ENCODE assay signal across 8 cellular contexts in the genomic region with DNA sequence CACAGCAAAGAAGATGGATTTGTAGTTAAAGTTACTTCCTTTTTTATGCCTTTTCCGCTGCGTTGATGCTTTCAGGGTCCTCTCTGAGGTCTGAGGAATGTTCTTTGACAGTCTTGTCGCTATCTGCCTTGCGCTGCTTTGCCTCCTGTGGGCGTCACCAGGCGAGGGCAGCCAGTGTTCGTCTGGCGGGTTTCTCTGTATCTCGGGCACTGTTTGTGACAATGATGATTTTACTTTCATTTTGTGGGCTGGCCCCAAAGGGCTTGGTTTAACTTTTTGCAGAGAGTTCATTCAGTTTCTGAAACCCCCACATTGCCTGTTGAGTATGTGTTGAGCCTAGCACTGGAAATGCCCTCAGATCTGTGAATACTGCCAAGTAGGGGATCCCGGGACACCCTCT. TPM values are rescaled to one million over a fixed set of nuclear protein-coding genes. Genes with fewer than 3 reads are reported as not detected.
DNase-seq lines count a peak whose midpoint lies in the region; ATAC-seq and TF ChIP-seq lines count a peak whose summit lies in the region.

No MANE protein-coding gene starts in this region.

- peak overlapping the region; percentile 77 for H3K4me3 Mint-ChIP-seq in activated naive CD8-positive, alpha-beta T cell treated with anti-CD3 and anti-CD28 coated beads, Interleukin-2, amount 50 U/mL, for 24 hours

- H3K4me1 ChIP-seq in osteoblast (ENCODE audit: insufficient read depth, low read length): peaks cover 53% of the 10 kb centered on the region
- peaks cover 7 to 25% (median 14%) of the 10 kb centered on the region in 4 donors for H3K4me1 ChIP-seq in transverse colon

- H3K27me3 Mint-ChIP-seq in activated naive CD8-positive, alpha-beta T cell treated with anti-CD3 and anti-CD28 coated beads, Interleukin-2, amount 50 U/mL, for 24 hours: no peaks in the 10 kb centered on the region

- TF ChIP-seq POLR2A in transverse colon (IDR thresholded peaks at IDR 0.05): no peak

- peaks cover 25% of the 10 kb centered on the region for H3K36me3 Mint-ChIP-seq in activated naive CD8-positive, alpha-beta T cell treated with anti-CD3 and anti-CD28 coated beads, Interleukin-2, amount 50 U/mL, for 24 hours (ENCODE audit: low read depth)

- H4K20me1 ChIP-seq in osteoblast (ENCODE audit: insufficient read depth, low read length): peaks cover 2% of the 10 kb centered on the region

- H3K9me3 Mint-ChIP-seq in activated naive CD8-positive, alpha-beta T cell treated with anti-CD3 and anti-CD28 coated beads, Interleukin-2, amount 50 U/mL, for 24 hours: no peaks in the 10 kb centered on the region

- H3K27ac ChIP-seq in osteoblast (ENCODE audit: low read depth, low read length) (peak overlapping the region; percentile 15), transverse colon (peak overlapping the region in 1 of 4 donors; percentile 29)

- H2AFZ ChIP-seq in osteoblast (ENCODE audit: low read length): peak overlapping the region; percentile 8

- DNase-seq in GM10266 (ENCODE audit: extremely low spot score) (peak; percentile 65), T-helper 2 cell (peak; percentile 27 to 87 (median 58)), osteoblast (ENCODE audit: insufficient read length, low spot score, missing footprints) (no peak), transverse colon (peak; percentile 53), amniotic stem cell (lab: John Stamatoyannopoulos, UW) (no peak), kidney glomerular epithelial cell (lab: John Stamatoyannopoulos, UW) (no peak)
- DNase-seq in activated naive CD8-positive, alpha-beta T cell treated with anti-CD3 and anti-CD28 coated beads, Interleukin-2, amount 50 U/mL, for 24 hours: peak; percentile 70

- H3K4me3 ChIP-seq in osteoblast (ENCODE audit: insufficient read depth, low read length) (peak overlapping the region; percentile 62), transverse colon (peak overlapping the region in 3 of 4 donors; percentile 1 to 22 (median 8))

- H3K79me2 ChIP-seq in osteoblast (ENCODE audit: insufficient read depth, low read length): peaks cover 36% of the 10 kb centered on the region

- H3K36me3 ChIP-seq in osteoblast (ENCODE audit: insufficient read depth, low read length): peaks cover 9% of the 10 kb centered on the region
- peaks cover 0 to 12% (median 5%) of the 10 kb centered on the region in 4 donors for H3K36me3 ChIP-seq in transverse colon

- peaks cover 57% of the 10 kb centered on the region for H3K4me1 Mint-ChIP-seq in activated naive CD8-positive, alpha-beta T cell treated with anti-CD3 and anti-CD28 coated beads, Interleukin-2, amount 50 U/mL, for 24 hours

- TF ChIP-seq CTCF in GM10266 (IDR thresholded peaks at IDR 0.05; ENCODE audit: control insufficient read depth, insufficient read depth, low read depth, missing control alignments) (peak; percentile 15), osteoblast (IDR thresholded peaks at IDR 0.05; ENCODE audit: extremely low read depth, low read depth, low read length) (no peak), transverse colon (IDR thresholded peaks at IDR 0.05) (no peak)

- H3K27ac Mint-ChIP-seq in activated naive CD8-positive, alpha-beta T cell treated with anti-CD3 and anti-CD28 coated beads, Interleukin-2, amount 50 U/mL, for 24 hours: peak overlapping the region; percentile 79

- 48% methylated on average over 10 of the region's 10 CpGs; no CpG with 5 or more reads in 1 of the 2 donors for WGBS in transverse colon (ENCODE audit: low coverage in 1 of 2), 2 donors

- no peaks in the 10 kb centered on the region for H3K27me3 ChIP-seq in osteoblast (ENCODE audit: insufficient read depth, low read length)
- H3K27me3 ChIP-seq in transverse colon: no peaks in the 10 kb centered on the region

- ATAC-seq in HG02678 (IDR thresholded peaks at IDR 0.05; ENCODE audit: unreplicated experiment): peak; percentile 91
- peak; percentile 76 for ATAC-seq in activated naive CD8-positive, alpha-beta T cell treated with anti-CD3 and anti-CD28 coated beads, Interleukin-2, amount 50 U/mL, for 24 hours

- H3K9me3 ChIP-seq in osteoblast (ENCODE audit: low read depth, low read length) (no peaks in the 10 kb centered on the region), transverse colon (no peaks in the 10 kb centered on the region)

- peak overlapping the region; percentile 84 for H3K4me2 ChIP-seq in osteoblast (ENCODE audit: insufficient read depth, low read length)

- in situ Hi-C loops in transverse colon (cut with MboI; ENCODE audit: low pct_ligation_motif_present in 1 of 4, low pct_unique_long_range_greater_than_20kb in 1 of 4, low sequenced_read_pairs in 3 of 4): loop anchor here (5.0 to 25.0 kb wide), 6 partner anchors 147 to 627 kb away; partner anchors contain the start of gene CLEC3B (in 4 of the 4)

- intact Hi-C loops in transverse colon (cut with DNase I; ENCODE audit: low total_unique reads): no loop called here

- no peak for TF ChIP-seq EP300 in transverse colon (IDR thresholded peaks at IDR 0.05; ENCODE audit: low read depth)

RNA-seq across cellular contexts. Expression of gene SACM1L, which starts 24.6 kb away (rescaled TPM):
- 28.6 and 39.5 TPM in 2 replicates for total RNA-seq in osteoblast
- total RNA-seq in transverse colon: 10 to 100 TPM in 3 of 4 donors, 1 to 10 TPM in 1; 8.6 to 71.9 (median 53.8) TPM

Comparison
In these comparisons a context has a peak if more than half of its experiments do, and no peak if none do; other contexts are left out.
1. DNase-seq: peak in GM10266 (single experiment), T-helper 2 cell (5 of 5), activated naive CD8-positive, alpha-beta T cell treated with anti-CD3 and anti-CD28 coated beads, Interleukin-2, amount 50 U/mL, for 24 hours (single experiment) and transverse colon (single experiment); none in osteoblast (single experiment), amniotic stem cell (single experiment) and kidney glomerular epithelial cell (single experiment).